ENCODE assay signal across 18 cellular contexts in genomic region chr14:38786921-38787320, GRCh38.
DNase-seq lines count a peak whose midpoint lies in the region; TF ChIP-seq lines count a peak whose summit lies in the region.
"Had no signal": no experiment of that assay in that cellular context is flagged by ENCODE, and none has a peak within 500 bp of the region (broad histone marks: within the 10 kb centered on the region; RNA-seq: fewer than 3 reads in every experiment).

No MANE protein-coding gene starts in this region.

- no peaks in the 10 kb centered on the region for H4K20me1 ChIP-seq in GM23248 (ENCODE audit: insufficient read depth)

- no peaks in the 10 kb centered on the region for H3K27me3 ChIP-seq in GM23248 (replicated peaks; ENCODE audit: insufficient read depth)
- H3K27me3 ChIP-seq in left ventricle myocardium inferior (ENCODE audit: low read depth) = no peaks in the 10 kb centered on the region

- intact Hi-C loops in left ventricle myocardium inferior (cut with micrococcal nuclease) = no loop called here

- H2AFZ ChIP-seq in GM23248 = no peak overlapping the region

- H3K27ac ChIP-seq in GM23248 = no peak overlapping the region
- no peak overlapping the region for H3K27ac ChIP-seq in left ventricle myocardium inferior (replicated peaks)
- H3K27ac ChIP-seq: C4-2B, HL-60 had no signal

- H3K4me3 ChIP-seq in GM23248 (no peak overlapping the region), left ventricle myocardium inferior (no peak overlapping the region)
- H3K4me3 ChIP-seq: GM12878 had no signal

- no peak for TF ChIP-seq CTCF in left ventricle myocardium inferior (IDR thresholded peaks at IDR 0.05; ENCODE audit: borderline replicate concordance)

- H3K9ac ChIP-seq in GM23248 = no peak overlapping the region

- H3K4me1 ChIP-seq in GM23248 (ENCODE audit: insufficient read depth) (0 out of 2 replicates have a peak, but pooled peaks cover 4% of the 10 kb centered on the region), left ventricle myocardium inferior (no peaks in the 10 kb centered on the region)

- H3F3A ChIP-seq in GM23248 (ENCODE audit: insufficient read depth) = no peaks in the 10 kb centered on the region

- no peaks in the 10 kb centered on the region for H3K79me2 ChIP-seq in GM23248 (ENCODE audit: insufficient read depth)

- H3K36me3 ChIP-seq in GM23248 (ENCODE audit: low read depth) (no peaks in the 10 kb centered on the region), left ventricle myocardium inferior (no peaks in the 10 kb centered on the region)

- peak; percentile 11 for DNase-seq in GM23248
- DNase-seq in astrocyte of the hippocampus (ENCODE audit: low read depth, low spot score) = peak; percentile 53
- peak; percentile 12 for DNase-seq in kidney tubule cell (ENCODE audit: low spot score)
- no peak for DNase-seq in left ventricle myocardium inferior
- no peak for DNase-seq in SW 1271 (lab: John Stamatoyannopoulos, UW)
- DNase-seq in ecto neural progenitor cell (ENCODE audit: low spot score) = no peak
- DNase-seq: ACHN; AML-193; CD4-positive, alpha-beta T cell; DMS153; DMS79; GDM1; GOT3; H7; HFFc6 had no signal

- H3K9me3 ChIP-seq in GM23248 (ENCODE audit: low read depth) (no peaks in the 10 kb centered on the region), left ventricle myocardium inferior (replicated peaks) (peaks cover 6% of the 10 kb centered on the region)

- in situ Hi-C loops in GM23248 (cut with MboI) = no loop called here

- no peak overlapping the region for H3K4me2 ChIP-seq in GM23248 (ENCODE audit: unreplicated experiment)

- H3K9me2 ChIP-seq in GM23248 (ENCODE audit: insufficient read depth) = no peaks in the 10 kb centered on the region

Comparison
In these comparisons a context has a peak if more than half of its experiments do, and no peak if none do; other contexts are left out.
1. DNase-seq: peak in GM23248 (single experiment), astrocyte of the hippocampus (single experiment) and kidney tubule cell (single experiment); none in left ventricle myocardium inferior (single experiment), SW 1271 (0 of 2) and ecto neural progenitor cell (single experiment).